1 cellular context compared by ENCODE assay signal in genomic region chr17:41404024-41404651, GRCh38.
TF ChIP-seq lines count a peak whose summit lies in the region.

No MANE protein-coding gene starts in this region.

TF ChIP-seq in HEK293, 187 proteins besides CTCF, POLR2A, EP300 and RAD21 (continued from another document and continues in another):
- TF ChIP-seq ZSCAN18 (tag by site-specific recombination; IDR thresholded peaks at IDR 0.05) (no peak), KLF7 (tag by site-specific recombination; IDR thresholded peaks at IDR 0.05; ENCODE audit: borderline replicate concordance) (no peak), ZBTB11 (tag by site-specific recombination; conservative IDR thresholded peaks at IDR 0.05; ENCODE audit: low read depth) (no peak), KLF1 (tag by site-specific recombination; IDR thresholded peaks at IDR 0.05) (peak; percentile 47; the same call in 1 of the 2 replicates), ZNF670 (tag by site-specific recombination; IDR thresholded peaks at IDR 0.05; ENCODE audit: low read depth) (no peak), SETDB1 (IDR thresholded peaks at IDR 0.05; ENCODE audit: insufficient read length, low read length) (no peak), ZNF561 (tag by site-specific recombination; IDR thresholded peaks at IDR 0.05; ENCODE audit: borderline replicate concordance) (no peak), ZNF169 (tag by site-specific recombination; IDR thresholded peaks at IDR 0.05) (0 out of 2 replicates have a peak, but pooled peaks have one; percentile 10), ZBTB21 (tag by site-specific recombination; IDR thresholded peaks at IDR 0.05) (peak; percentile 87), ZNF311 (tag by site-specific recombination; IDR thresholded peaks at IDR 0.05; ENCODE audit: borderline replicate concordance) (no peak), ZNF747 (tag by site-specific recombination; IDR thresholded peaks at IDR 0.05) (no peak), HOXA7 (CRISPR knock-in tag; IDR thresholded peaks at IDR 0.05; ENCODE audit: borderline replicate concordance) (no peak), GLIS1 (tag by site-specific recombination; IDR thresholded peaks at IDR 0.05) (no peak), ZNF785 (tag by site-specific recombination; IDR thresholded peaks at IDR 0.05) (no peak), ZNF621 (tag by site-specific recombination; IDR thresholded peaks at IDR 0.05) (0 out of 2 replicates have a peak, but pooled peaks have one; percentile 49), ZFP37 (tag by site-specific recombination; IDR thresholded peaks at IDR 0.05) (no peak; the same call in 1 of the 2 replicates), ZNF48 (tag by site-specific recombination; IDR thresholded peaks at IDR 0.05) (no peak), ZXDB (tag by site-specific recombination; IDR thresholded peaks at IDR 0.05) (no peak; the same call in 1 of the 2 replicates), ZNF274 (IDR thresholded peaks at IDR 0.05; ENCODE audit: low read length) (no peak), ZNF274 (tag by site-specific recombination; IDR thresholded peaks at IDR 0.05; ENCODE audit: borderline replicate concordance) (no peak), ZSCAN16 (tag by site-specific recombination; IDR thresholded peaks at IDR 0.05) (no peak), ZNF140 (tag by site-specific recombination; IDR thresholded peaks at IDR 0.05) (no peak), ZNF521 (tag by site-specific recombination; IDR thresholded peaks at IDR 0.05) (no peak), OSR2 (tag by site-specific recombination; IDR thresholded peaks at IDR 0.05) (peak; percentile 87), KLF9 (tag by site-specific recombination; IDR thresholded peaks at IDR 0.05; ENCODE audit: low read depth) (peak; percentile 90), ZBTB26 (tag by site-specific recombination; optimal IDR thresholded peaks at IDR 0.05) (peak; percentile 18), ZNF138 (tag by site-specific recombination; IDR thresholded peaks at IDR 0.05; ENCODE audit: borderline replicate concordance) (no peak), ZNF324 (tag by site-specific recombination; IDR thresholded peaks at IDR 0.05) (peak; percentile 74)
- TF ChIP-seq, protein P1, sequence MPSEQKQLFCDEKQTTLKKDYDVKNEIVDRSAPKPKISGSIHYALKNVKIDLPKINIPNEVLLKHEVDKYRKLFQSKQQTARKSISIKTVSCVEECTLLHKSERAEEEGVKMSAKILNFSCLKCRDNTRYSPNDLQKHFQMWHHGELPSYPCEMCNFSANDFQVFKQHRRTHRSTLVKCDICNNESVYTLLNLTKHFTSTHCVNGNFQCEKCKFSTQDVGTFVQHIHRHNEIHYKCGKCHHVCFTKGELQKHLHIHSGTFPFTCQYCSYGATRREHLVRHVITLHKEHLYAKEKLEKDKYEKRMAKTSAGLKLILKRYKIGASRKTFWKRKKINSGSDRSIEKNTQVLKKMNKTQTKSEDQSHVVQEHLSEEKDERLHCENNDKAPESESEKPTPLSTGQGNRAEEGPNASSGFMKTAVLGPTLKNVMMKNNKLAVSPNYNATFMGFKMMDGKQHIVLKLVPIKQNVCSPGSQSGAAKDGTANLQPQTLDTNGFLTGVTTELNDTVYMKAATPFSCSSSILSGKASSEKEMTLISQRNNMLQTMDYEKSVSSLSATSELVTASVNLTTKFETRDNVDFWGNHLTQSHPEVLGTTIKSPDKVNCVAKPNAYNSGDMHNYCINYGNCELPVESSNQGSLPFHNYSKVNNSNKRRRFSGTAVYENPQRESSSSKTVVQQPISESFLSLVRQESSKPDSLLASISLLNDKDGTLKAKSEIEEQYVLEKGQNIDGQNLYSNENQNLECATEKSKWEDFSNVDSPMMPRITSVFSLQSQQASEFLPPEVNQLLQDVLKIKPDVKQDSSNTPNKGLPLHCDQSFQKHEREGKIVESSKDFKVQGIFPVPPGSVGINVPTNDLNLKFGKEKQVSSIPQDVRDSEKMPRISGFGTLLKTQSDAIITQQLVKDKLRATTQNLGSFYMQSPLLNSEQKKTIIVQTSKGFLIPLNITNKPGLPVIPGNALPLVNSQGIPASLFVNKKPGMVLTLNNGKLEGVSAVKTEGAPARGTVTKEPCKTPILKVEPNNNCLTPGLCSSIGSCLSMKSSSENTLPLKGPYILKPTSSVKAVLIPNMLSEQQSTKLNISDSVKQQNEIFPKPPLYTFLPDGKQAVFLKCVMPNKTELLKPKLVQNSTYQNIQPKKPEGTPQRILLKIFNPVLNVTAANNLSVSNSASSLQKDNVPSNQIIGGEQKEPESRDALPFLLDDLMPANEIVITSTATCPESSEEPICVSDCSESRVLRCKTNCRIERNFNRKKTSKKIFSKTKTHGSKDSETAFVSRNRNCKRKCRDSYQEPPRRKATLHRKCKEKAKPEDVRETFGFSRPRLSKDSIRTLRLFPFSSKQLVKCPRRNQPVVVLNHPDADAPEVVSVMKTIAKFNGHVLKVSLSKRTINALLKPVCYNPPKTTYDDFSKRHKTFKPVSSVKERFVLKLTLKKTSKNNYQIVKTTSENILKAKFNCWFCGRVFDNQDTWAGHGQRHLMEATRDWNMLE (tag by site-specific recombination; conservative IDR thresholded peaks at IDR 0.05; ENCODE audit: low read depth) = peak; percentile 62
- TF ChIP-seq, protein P2, sequence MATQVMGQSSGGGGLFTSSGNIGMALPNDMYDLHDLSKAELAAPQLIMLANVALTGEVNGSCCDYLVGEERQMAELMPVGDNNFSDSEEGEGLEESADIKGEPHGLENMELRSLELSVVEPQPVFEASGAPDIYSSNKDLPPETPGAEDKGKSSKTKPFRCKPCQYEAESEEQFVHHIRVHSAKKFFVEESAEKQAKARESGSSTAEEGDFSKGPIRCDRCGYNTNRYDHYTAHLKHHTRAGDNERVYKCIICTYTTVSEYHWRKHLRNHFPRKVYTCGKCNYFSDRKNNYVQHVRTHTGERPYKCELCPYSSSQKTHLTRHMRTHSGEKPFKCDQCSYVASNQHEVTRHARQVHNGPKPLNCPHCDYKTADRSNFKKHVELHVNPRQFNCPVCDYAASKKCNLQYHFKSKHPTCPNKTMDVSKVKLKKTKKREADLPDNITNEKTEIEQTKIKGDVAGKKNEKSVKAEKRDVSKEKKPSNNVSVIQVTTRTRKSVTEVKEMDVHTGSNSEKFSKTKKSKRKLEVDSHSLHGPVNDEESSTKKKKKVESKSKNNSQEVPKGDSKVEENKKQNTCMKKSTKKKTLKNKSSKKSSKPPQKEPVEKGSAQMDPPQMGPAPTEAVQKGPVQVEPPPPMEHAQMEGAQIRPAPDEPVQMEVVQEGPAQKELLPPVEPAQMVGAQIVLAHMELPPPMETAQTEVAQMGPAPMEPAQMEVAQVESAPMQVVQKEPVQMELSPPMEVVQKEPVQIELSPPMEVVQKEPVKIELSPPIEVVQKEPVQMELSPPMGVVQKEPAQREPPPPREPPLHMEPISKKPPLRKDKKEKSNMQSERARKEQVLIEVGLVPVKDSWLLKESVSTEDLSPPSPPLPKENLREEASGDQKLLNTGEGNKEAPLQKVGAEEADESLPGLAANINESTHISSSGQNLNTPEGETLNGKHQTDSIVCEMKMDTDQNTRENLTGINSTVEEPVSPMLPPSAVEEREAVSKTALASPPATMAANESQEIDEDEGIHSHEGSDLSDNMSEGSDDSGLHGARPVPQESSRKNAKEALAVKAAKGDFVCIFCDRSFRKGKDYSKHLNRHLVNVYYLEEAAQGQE (tag by site-specific recombination; IDR thresholded peaks at IDR 0.05) = 0 out of 2 replicates have a peak, but pooled peaks have one; percentile 13
- TF ChIP-seq, protein P3, sequence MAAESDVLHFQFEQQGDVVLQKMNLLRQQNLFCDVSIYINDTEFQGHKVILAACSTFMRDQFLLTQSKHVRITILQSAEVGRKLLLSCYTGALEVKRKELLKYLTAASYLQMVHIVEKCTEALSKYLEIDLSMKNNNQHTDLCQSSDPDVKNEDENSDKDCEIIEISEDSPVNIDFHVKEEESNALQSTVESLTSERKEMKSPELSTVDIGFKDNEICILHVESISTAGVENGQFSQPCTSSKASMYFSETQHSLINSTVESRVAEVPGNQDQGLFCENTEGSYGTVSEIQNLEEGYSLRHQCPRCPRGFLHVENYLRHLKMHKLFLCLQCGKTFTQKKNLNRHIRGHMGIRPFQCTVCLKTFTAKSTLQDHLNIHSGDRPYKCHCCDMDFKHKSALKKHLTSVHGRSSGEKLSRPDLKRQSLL (tag by site-specific recombination; IDR thresholded peaks at IDR 0.05) = no peak
- TF ChIP-seq, protein P4, sequence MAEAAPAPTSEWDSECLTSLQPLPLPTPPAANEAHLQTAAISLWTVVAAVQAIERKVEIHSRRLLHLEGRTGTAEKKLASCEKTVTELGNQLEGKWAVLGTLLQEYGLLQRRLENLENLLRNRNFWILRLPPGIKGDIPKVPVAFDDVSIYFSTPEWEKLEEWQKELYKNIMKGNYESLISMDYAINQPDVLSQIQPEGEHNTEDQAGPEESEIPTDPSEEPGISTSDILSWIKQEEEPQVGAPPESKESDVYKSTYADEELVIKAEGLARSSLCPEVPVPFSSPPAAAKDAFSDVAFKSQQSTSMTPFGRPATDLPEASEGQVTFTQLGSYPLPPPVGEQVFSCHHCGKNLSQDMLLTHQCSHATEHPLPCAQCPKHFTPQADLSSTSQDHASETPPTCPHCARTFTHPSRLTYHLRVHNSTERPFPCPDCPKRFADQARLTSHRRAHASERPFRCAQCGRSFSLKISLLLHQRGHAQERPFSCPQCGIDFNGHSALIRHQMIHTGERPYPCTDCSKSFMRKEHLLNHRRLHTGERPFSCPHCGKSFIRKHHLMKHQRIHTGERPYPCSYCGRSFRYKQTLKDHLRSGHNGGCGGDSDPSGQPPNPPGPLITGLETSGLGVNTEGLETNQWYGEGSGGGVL (tag by site-specific recombination; IDR thresholded peaks at IDR 0.05) = peak; percentile 78; the same call in 1 of the 2 replicates
- TF ChIP-seq, protein P5, sequence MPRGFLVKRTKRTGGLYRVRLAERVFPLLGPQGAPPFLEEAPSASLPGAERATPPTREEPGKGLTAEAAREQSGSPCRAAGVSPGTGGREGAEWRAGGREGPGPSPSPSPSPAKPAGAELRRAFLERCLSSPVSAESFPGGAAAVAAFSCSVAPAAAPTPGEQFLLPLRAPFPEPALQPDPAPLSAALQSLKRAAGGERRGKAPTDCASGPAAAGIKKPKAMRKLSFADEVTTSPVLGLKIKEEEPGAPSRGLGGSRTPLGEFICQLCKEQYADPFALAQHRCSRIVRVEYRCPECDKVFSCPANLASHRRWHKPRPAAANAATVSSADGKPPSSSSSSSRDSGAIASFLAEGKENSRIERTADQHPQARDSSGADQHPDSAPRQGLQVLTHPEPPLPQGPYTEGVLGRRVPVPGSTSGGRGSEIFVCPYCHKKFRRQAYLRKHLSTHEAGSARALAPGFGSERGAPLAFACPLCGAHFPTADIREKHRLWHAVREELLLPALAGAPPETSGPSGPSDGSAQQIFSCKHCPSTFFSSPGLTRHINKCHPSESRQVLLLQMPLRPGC (tag by site-specific recombination; IDR thresholded peaks at IDR 0.05) = peak; percentile 97
- TF ChIP-seq, protein P6, sequence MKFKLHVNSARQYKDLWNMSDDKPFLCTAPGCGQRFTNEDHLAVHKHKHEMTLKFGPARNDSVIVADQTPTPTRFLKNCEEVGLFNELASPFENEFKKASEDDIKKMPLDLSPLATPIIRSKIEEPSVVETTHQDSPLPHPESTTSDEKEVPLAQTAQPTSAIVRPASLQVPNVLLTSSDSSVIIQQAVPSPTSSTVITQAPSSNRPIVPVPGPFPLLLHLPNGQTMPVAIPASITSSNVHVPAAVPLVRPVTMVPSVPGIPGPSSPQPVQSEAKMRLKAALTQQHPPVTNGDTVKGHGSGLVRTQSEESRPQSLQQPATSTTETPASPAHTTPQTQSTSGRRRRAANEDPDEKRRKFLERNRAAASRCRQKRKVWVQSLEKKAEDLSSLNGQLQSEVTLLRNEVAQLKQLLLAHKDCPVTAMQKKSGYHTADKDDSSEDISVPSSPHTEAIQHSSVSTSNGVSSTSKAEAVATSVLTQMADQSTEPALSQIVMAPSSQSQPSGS (tag by site-specific recombination; IDR thresholded peaks at IDR 0.05; ENCODE audit: low read depth) = no peak
